8 cellular contexts compared by ENCODE assay signal in genomic region chr18:23091017-23091993, GRCh38. TPM values are rescaled to one million over a fixed set of nuclear protein-coding genes. Genes with fewer than 3 reads are reported as not detected.
DNase-seq lines count a peak whose midpoint lies in the region; ATAC-seq and TF ChIP-seq lines count a peak whose summit lies in the region.
"Not testable (repeated sequence)": the region's sequence is repeated elsewhere in the genome, so short reads cannot be mapped to it uniquely, and the experiment has no call there.
"Had no signal": no experiment of that assay in that cellular context is flagged by ENCODE, and none has a peak within 500 bp of the region (broad histone marks: within the 10 kb centered on the region; RNA-seq: fewer than 3 reads in every experiment).

No MANE protein-coding gene starts in this region.

- H3K36me3 ChIP-seq in SK-N-SH (replicated peaks in 1 of 2; ENCODE audit: control insufficient read depth in 1 of 2, insufficient read depth in 2 of 2, low read length in 1 of 2) = not testable (repeated sequence)

- POLR2A ChIA-PET in SK-N-SH (lab: Yijun Ruan, JAX) = not testable (repeated sequence)

- ATAC-seq in GM19395 (IDR thresholded peaks at IDR 0.05; ENCODE audit: unreplicated experiment) = peak; percentile 80
- ATAC-seq in HG02885 (IDR thresholded peaks at IDR 0.05; ENCODE audit: poor library complexity, unreplicated experiment) = peak; percentile 50
- peak; percentile 73 for ATAC-seq in memory B cell (ENCODE audit: low read depth)

- H3K4me1 ChIP-seq in SK-N-SH (ENCODE audit: control insufficient read depth in 1 of 2, insufficient read depth in 2 of 2, low read depth in 1 of 2, low read length in 1 of 2) = peaks cover 5 to 16% of the 10 kb centered on the region in 2 experiments; a peak in 3 of 4 replicates

- H3K4me2 ChIP-seq in SK-N-SH = peak overlapping the region; percentile 13; the same call in 1 of the 2 replicates

- CTCF ChIA-PET in SK-N-SH (lab: Yijun Ruan, JAX) = not testable (repeated sequence)

- not testable (repeated sequence) for H3K9me3 Mint-ChIP-seq in memory B cell

- not testable (repeated sequence) for H3K9me2 ChIP-seq in SK-N-SH

- DNase-seq in GF-D8 (lab: John Stamatoyannopoulos, UW) (peak; percentile 42), Kasumi-1 (lab: John Stamatoyannopoulos, UW) (peak; percentile 50 to 73), cardiac fibroblast (ENCODE audit: low read depth in 2 of 2) (peak; percentile 49 to 56)
- DNase-seq in SK-N-SH; memory B cell (ENCODE audit: low spot score in 2 of 2): not testable (repeated sequence)

- not testable (repeated sequence) for H3K27ac Mint-ChIP-seq in memory B cell

- not testable (repeated sequence) for TF ChIP-seq CTCF in SK-N-SH (IDR thresholded peaks at IDR 0.05); cardiac fibroblast (IDR thresholded peaks at IDR 0.05; ENCODE audit: low read depth, low read length)

- H3K27me3 Mint-ChIP-seq in memory B cell = not testable (repeated sequence)

- H3K27ac ChIP-seq in SK-N-SH (ENCODE audit: low read depth in 2 of 2, low read length in 1 of 2) = peak overlapping the region in 1 of 2 experiments; percentile 66; a peak in 2 of 4 replicates

- H3K9me3 ChIP-seq in SK-N-SH = not testable (repeated sequence)

- not testable (repeated sequence) for H3K4me3 ChIP-seq in SK-N-SH (ENCODE audit: low read depth in 2 of 2, low read length in 1 of 2); cardiac fibroblast (replicated peaks in 1 of 2; ENCODE audit: low read depth in 2 of 2, low read length in 2 of 2)

- H3K27me3 ChIP-seq in SK-N-SH (ENCODE audit: insufficient read depth) = not testable (repeated sequence)

- not testable (repeated sequence) for H3K4me3 Mint-ChIP-seq in memory B cell

- H3K79me2 ChIP-seq in SK-N-SH (ENCODE audit: insufficient read depth) = not testable (repeated sequence)

- peaks cover 10% of the 10 kb centered on the region for H3F3A ChIP-seq in SK-N-SH (replicated peaks; ENCODE audit: insufficient read depth)

- WGBS in SK-N-SH (ENCODE audit: low lambda C conversion rate) = 78% methylated on average over 8 of the region's 8 CpGs

- not testable (repeated sequence) for H3K36me3 Mint-ChIP-seq in memory B cell

- not testable (repeated sequence) for H3K4me1 Mint-ChIP-seq in memory B cell

- peak overlapping the region; percentile 16 for H2AFZ ChIP-seq in SK-N-SH (ENCODE audit: low read depth)

- H3K9ac ChIP-seq in SK-N-SH = not testable (repeated sequence)

- H4K20me1 ChIP-seq in SK-N-SH (ENCODE audit: insufficient read depth) = not testable (repeated sequence)

- TF ChIP-seq EP300 in SK-N-SH (IDR thresholded peaks at IDR 0.05; ENCODE audit: borderline replicate concordance in 1 of 2, low read depth in 1 of 2, low read length in 1 of 2) = peak; percentile 18 to 36; a peak in 1 of 4 replicates

- TF ChIP-seq RAD21 in SK-N-SH (IDR thresholded peaks at IDR 0.05; ENCODE audit: low read length) = not testable (repeated sequence)

TF ChIP-seq in SK-N-SH, 30 proteins besides CTCF, POLR2A, EP300 and RAD21:
- TF ChIP-seq JUND (IDR thresholded peaks at IDR 0.05) (peak; percentile 55), PBX3 (IDR thresholded peaks at IDR 0.05) (peak; percentile 82), TCF12 (IDR thresholded peaks at IDR 0.05) (peak; percentile 58), TEAD4 (IDR thresholded peaks at IDR 0.05; ENCODE audit: borderline replicate concordance, insufficient read depth) (0 out of 2 replicates have a peak, but pooled peaks have one; percentile 18), FOSL2 (IDR thresholded peaks at IDR 0.05; ENCODE audit: borderline replicate concordance, low read depth) (0 out of 2 replicates have a peak, but pooled peaks have one; percentile 6)

RNA-seq across cellular contexts. Expression of gene CABLES1, which starts 44.0 kb away (rescaled TPM):
- polyA plus RNA-seq in SK-N-SH (2012; rRNA removed) = 1.8 and 2.2 TPM in 2 replicates
- 1.9 and 2.4 TPM in 2 replicates for polyA plus RNA-seq in SK-N-SH (2012; cell fraction: cytosol; rRNA removed)
- 3.0 and 3.1 TPM in 2 replicates for polyA plus RNA-seq in SK-N-SH (2012; cell fraction: nucleus; rRNA removed)
- polyA plus RNA-seq: naive thymus-derived CD8-positive, alpha-beta T cell had no signal
